2 cellular contexts compared by ENCODE assay signal in genomic region chr3:42119558-42120355, GRCh38.
TF ChIP-seq lines count a peak whose summit lies in the region.

No MANE protein-coding gene starts in this region.

TF ChIP-seq in GM12878, 131 proteins besides CTCF, POLR2A, EP300 and RAD21 (continued from another document):
- TF ChIP-seq TAF1 (IDR thresholded peaks at IDR 0.05; ENCODE audit: borderline replicate concordance, low read depth, low read length) (no peak), IRF5 (IDR thresholded peaks at IDR 0.05; ENCODE audit: borderline replicate concordance) (no peak), DPF2 (IDR thresholded peaks at IDR 0.05) (no peak), TCF12 (IDR thresholded peaks at IDR 0.05; ENCODE audit: low read depth, low read length) (no peak), CHD4 (IDR thresholded peaks at IDR 0.05) (no peak), ZNF24 (IDR thresholded peaks at IDR 0.05) (no peak), SMAD5 (IDR thresholded peaks at IDR 0.05; ENCODE audit: low read depth) (no peak), SUPT20H (IDR thresholded peaks at IDR 0.05; ENCODE audit: borderline replicate concordance, control insufficient read depth, low read depth, low read length) (no peak), TCF3 (IDR thresholded peaks at IDR 0.05; ENCODE audit: borderline replicate concordance, insufficient read depth, low read depth, low read length) (no peak), GATAD2B (conservative IDR thresholded peaks at IDR 0.05; ENCODE audit: low read depth) (no peak), ETV6 (conservative IDR thresholded peaks at IDR 0.05 in 1 of 2, IDR thresholded peaks at IDR 0.05 in 1 of 2; ENCODE audit: borderline replicate concordance in 1 of 2, low read depth in 1 of 2) (no peak), MYC (IDR thresholded peaks at IDR 0.05; ENCODE audit: insufficient read depth, insufficient read length, insufficient replicate concordance, low read length, severe bottlenecking) (no peak)

TF ChIP-seq in HEK293T, 16 proteins besides CTCF, POLR2A, EP300 and RAD21 (continued from another document):
- no peak for TF ChIP-seq PKNOX1 (IDR thresholded peaks at IDR 0.05)
- TF ChIP-seq FOXK2 (IDR thresholded peaks at IDR 0.05): no peak
- TF ChIP-seq BHLHE40 (IDR thresholded peaks at IDR 0.05; ENCODE audit: borderline replicate concordance): no peak
- TF ChIP-seq ZNF384 (IDR thresholded peaks at IDR 0.05): no peak
- no peak for TF ChIP-seq ARNT (IDR thresholded peaks at IDR 0.05)
- no peak for TF ChIP-seq SUZ12 (IDR thresholded peaks at IDR 0.05)
- TF ChIP-seq ELF4 (IDR thresholded peaks at IDR 0.05): no peak
- no peak for TF ChIP-seq FOXA1 (IDR thresholded peaks at IDR 0.05)
- TF ChIP-seq SP1 (IDR thresholded peaks at IDR 0.05): no peak
- no peak for TF ChIP-seq TARDBP (IDR thresholded peaks at IDR 0.05)
- TF ChIP-seq HDGF (IDR thresholded peaks at IDR 0.05; ENCODE audit: borderline replicate concordance): no peak
- TF ChIP-seq LEF1 (IDR thresholded peaks at IDR 0.05; ENCODE audit: borderline replicate concordance): no peak
TF ChIP-seq in HEK293T: peak in this region for 0.
